ENCODE assay signal across 10 cellular contexts in genomic region chr16:379183-379960, GRCh38. TPM values are rescaled to one million over a fixed set of nuclear protein-coding genes. Genes with fewer than 3 reads are reported as not detected.
A peak's percentile ranks its signal among the peaks of the same experiment; 100 is the strongest.
DNase-seq lines count a peak whose midpoint lies in the region; ATAC-seq, FAIRE-seq and TF ChIP-seq lines count a peak whose summit lies in the region.
"Had no signal": no experiment of that assay in that cellular context is flagged by ENCODE, and none has a peak within 500 bp of the region (broad histone marks: within the 10 kb centered on the region; RNA-seq: fewer than 3 reads in every experiment).

No MANE protein-coding gene starts in this region.

- 85% methylated on average over 15 of the region's 16 CpGs for WGBS in K562 (ENCODE audit: insufficient coverage, low coverage, missing lambda C conversion rate)

- no peak for TF ChIP-seq RAD21 in K562 (CRISPR knock-in tag; conservative IDR thresholded peaks at IDR 0.05 in 1 of 2, IDR thresholded peaks at IDR 0.05 in 1 of 2)

- no peak for TF ChIP-seq CTCF in K562 (IDR thresholded peaks at IDR 0.05 in 2 of 3, conservative IDR thresholded peaks at IDR 0.05 in 1 of 3; ENCODE audit: insufficient read depth in 2 of 3, low read depth in 1 of 3, low read length in 3 of 3)

- in situ Hi-C loops in K562 (cut with MboI), result no loop called here

- H3K9ac ChIP-seq in K562 (ENCODE audit: insufficient read depth in 1 of 2, low read depth in 2 of 2, low read length in 2 of 2), result peak overlapping the region in 1 of 2 experiments; percentile 81; a peak in 2 of 4 replicates
- peak overlapping the region; percentile 24 to 54 for H3K9ac ChIP-seq in mucosa of rectum (ENCODE audit: low read depth in 1 of 2, low read length in 2 of 2)

- ATAC-seq in K562 (no peak), GM19395 (IDR thresholded peaks at IDR 0.05; ENCODE audit: unreplicated experiment) (no peak), GM21381 (IDR thresholded peaks at IDR 0.05; ENCODE audit: unreplicated experiment) (no peak), GM21526 (IDR thresholded peaks at IDR 0.05; ENCODE audit: low FRiP score, unreplicated experiment) (no peak)
- ATAC-seq: heart left ventricle had no signal

- FAIRE-seq in K562 (lab: Jason Lieb, UNC), result no peak

- H3K4me2 ChIP-seq in K562 (ENCODE audit: insufficient read depth, low read length), result no peak overlapping the region

- CTCF ChIA-PET in K562 (lab: Yijun Ruan, JAX; ENCODE audit: low intra/inter-chr PET ratio), result no interaction called here

- intact Hi-C loops in K562 (cut with micrococcal nuclease), result no loop called here

- H3K9me3 ChIP-seq in K562 (replicated peaks; ENCODE audit: control insufficient read depth, insufficient read depth, low read depth, low read length), result no peaks in the 10 kb centered on the region
- no peaks in the 10 kb centered on the region for H3K9me3 ChIP-seq in mucosa of rectum (ENCODE audit: control insufficient read depth in 2 of 2, low read length in 2 of 2)
- H3K9me3 ChIP-seq: heart left ventricle had no signal

- no peak for TF ChIP-seq EP300 in K562 (IDR thresholded peaks at IDR 0.05; ENCODE audit: low read length)

- peaks cover 0 to 60% of the 10 kb centered on the region in 2 experiments; a peak in 3 of 5 replicates for H3K4me1 ChIP-seq in K562 (replicated peaks in 1 of 2; ENCODE audit: control insufficient read depth in 2 of 2, insufficient read depth in 2 of 2, low read length in 2 of 2)
- peaks cover 27 to 35% of the 10 kb centered on the region in 2 donors for H3K4me1 ChIP-seq in mucosa of rectum (ENCODE audit: control insufficient read depth in 2 of 2, insufficient read depth in 2 of 2, low read length in 2 of 2)

- TF ChIP-seq POLR2A in K562 (conservative IDR thresholded peaks at IDR 0.05), result no peak

- H3K27ac ChIP-seq in K562 (ENCODE audit: extremely low read depth, low read depth, low read length) (no peak overlapping the region), mucosa of rectum (ENCODE audit: low read depth in 2 of 2, low read length in 2 of 2) (peak overlapping the region; percentile 34 to 65)

- H3K4me3 ChIP-seq in K562, result no peak overlapping the region
- peak overlapping the region; percentile 26 to 31 for H3K4me3 ChIP-seq in mucosa of rectum (ENCODE audit: low read length in 2 of 2)

- POLR2A ChIA-PET in K562 (lab: Yijun Ruan, JAX), result interaction anchor here (0.6 to 1.5 kb wide), 2 partner anchors 9 kb away, joined by 3 to 8 read pairs; partner anchors contain the start of gene MRPL28

- H2AFZ ChIP-seq in K562 (ENCODE audit: low read depth, low read length), result no peak overlapping the region

- H4K20me1 ChIP-seq in K562 (replicated peaks; ENCODE audit: control insufficient read depth, insufficient read depth, low read length), result no peaks in the 10 kb centered on the region

- H3K27me3 ChIP-seq in K562 (ENCODE audit: control insufficient read depth in 2 of 2, insufficient read depth in 2 of 2, low read length in 2 of 2) (no peaks in the 10 kb centered on the region), mucosa of rectum (ENCODE audit: control insufficient read depth in 2 of 2, insufficient read depth in 2 of 2, low read length in 2 of 2) (no peaks in the 10 kb centered on the region)
- H3K27me3 ChIP-seq: heart left ventricle had no signal

- no TSS peak for BruUV-seq in K562 (replicated peaks; lab: Mats Ljungman, UMichigan)

- peaks cover 33% of the 10 kb centered on the region for H3K79me2 ChIP-seq in K562 (ENCODE audit: control insufficient read depth, insufficient read depth, low read length)

- DNase-seq in ELF-1 (ENCODE audit: low read depth, low spot score), result peak; percentile 83
- DNase-seq in NCI-H187 (lab: John Stamatoyannopoulos, UW), result peak; percentile 94 to 96
- no peak for DNase-seq in K562 (ENCODE audit: extremely low read depth in 1 of 4, low spot score in 3 of 4)
- no peak for DNase-seq in RKO (ENCODE audit: low spot score)
- DNase-seq: KBM-7 had no signal

- H3K36me3 ChIP-seq in K562 (ENCODE audit: control insufficient read depth, insufficient read depth, low read length) (peaks cover 31% of the 10 kb centered on the region; the same call in 2 of the 3 replicates), mucosa of rectum (ENCODE audit: control insufficient read depth in 2 of 2, insufficient read depth in 2 of 2, low read length in 2 of 2) (peaks cover 14 to 30% of the 10 kb centered on the region in 2 donors)

- H3K9me1 ChIP-seq in K562 (ENCODE audit: control insufficient read depth, insufficient read depth, low read length), result no peaks in the 10 kb centered on the region

RNA-seq across cellular contexts. Expression of gene PGAP6, which starts 2.4 kb away (rescaled TPM):
- 56.2 and 231 TPM in 2 replicates for total RNA-seq in K562 (2011; cell fraction: chromatin; rRNA removed; ENCODE audit: low replicate concordance)
- total RNA-seq in K562 (2011; cell fraction: nucleolus; rRNA removed), result 229 and 238 TPM in 2 replicates
- total RNA-seq in K562 (2011; cell fraction: nucleoplasm; rRNA removed), result 112 and 118 TPM in 2 replicates
- total RNA-seq in K562 (2014; rRNA removed) (43.4 and 66.6 TPM in 2 replicates), K562 (2014; rRNA removed; fragmentation: Illumina TruSeq; extraction: Trizol) (3.8 and 8.9 TPM in 2 replicates), K562 (2015; rRNA removed; fragmentation: Illumina TruSeq; extraction: Trizol) (35.9 and 39.3 TPM in 2 replicates), K562 (2021) (49.8 and 50.2 TPM in 2 replicates)
- polyA plus RNA-seq in K562 (2011; rRNA removed) (41.7 and 73.2 TPM in 2 replicates), K562 (2014; fragmentation: Illumina TruSeq; extraction: Trizol) (20.0 and 53.1 TPM in 2 replicates), K562 (2014; fragmentation: Nextera tagmentation; extraction: Ambion mirVana) (1 to 10 TPM in 1 of 2 experiments, under 1 TPM in 1; 0.45 to 1.3 TPM), K562 (2014; rRNA removed) (46.2 and 50.1 TPM in 2 replicates)
- 113 and 177 TPM in 2 replicates for polyA plus RNA-seq in K562 (2011; cell fraction: cytosol; rRNA removed)
- polyA plus RNA-seq in K562 (2011; cell fraction: nucleus; rRNA removed), result 157 and 271 TPM in 2 replicates
- polyA plus RNA-seq in K562 (2012), result 62.5 and 85.8 TPM in 2 replicates
- polyA minus RNA-seq in K562 (2011; rRNA and poly(A)+ RNA removed), result 25.0 and 47.0 TPM in 2 replicates
- polyA minus RNA-seq in K562 (2011; cell fraction: cytosol; rRNA and poly(A)+ RNA removed), result 43.0 and 54.1 TPM in 2 replicates
- polyA minus RNA-seq in K562 (2011; cell fraction: nucleus; rRNA and poly(A)+ RNA removed), result 40.1 and 42.9 TPM in 2 replicates

RNA-seq across cellular contexts. Expression of gene MRPL28, which starts 9.0 kb away (rescaled TPM):
- total RNA-seq in K562 (2011; cell fraction: chromatin; rRNA removed; ENCODE audit: low replicate concordance), result 23.4 and 64.3 TPM in 2 replicates
- 75.9 and 80.4 TPM in 2 replicates for total RNA-seq in K562 (2011; cell fraction: nucleolus; rRNA removed)
- 40.5 and 50.3 TPM in 2 replicates for total RNA-seq in K562 (2011; cell fraction: nucleoplasm; rRNA removed)
- total RNA-seq in K562 (2014; rRNA removed), result 323 and 344 TPM in 2 replicates
- 54.8 and 63.1 TPM in 2 replicates for total RNA-seq in K562 (2014; rRNA removed; fragmentation: Illumina TruSeq; extraction: Trizol)
- total RNA-seq in K562 (2015; rRNA removed; fragmentation: Illumina TruSeq; extraction: Trizol), result 157 and 167 TPM in 2 replicates
- 175 and 183 TPM in 2 replicates for total RNA-seq in K562 (2021)
- 152 and 181 TPM in 2 replicates for polyA plus RNA-seq in K562 (2011; rRNA removed)
- polyA plus RNA-seq in K562 (2011; cell fraction: cytosol; rRNA removed), result 215 and 452 TPM in 2 replicates
- polyA plus RNA-seq in K562 (2011; cell fraction: nucleus; rRNA removed), result 114 and 165 TPM in 2 replicates
- polyA plus RNA-seq in K562 (2012), result 108 and 172 TPM in 2 replicates
- 219 and 232 TPM in 2 replicates for polyA plus RNA-seq in K562 (2014; fragmentation: Illumina TruSeq; extraction: Trizol)
- 10 to 100 TPM in 1 of 2 experiments, 1 to 10 TPM in 1; 2.5 to 22.9 TPM for polyA plus RNA-seq in K562 (2014; fragmentation: Nextera tagmentation; extraction: Ambion mirVana)
- polyA plus RNA-seq in K562 (2014; rRNA removed), result 306 and 314 TPM in 2 replicates
- polyA minus RNA-seq in K562 (2011; rRNA and poly(A)+ RNA removed), result 49.7 and 74.3 TPM in 2 replicates
- 48.1 and 65.9 TPM in 2 replicates for polyA minus RNA-seq in K562 (2011; cell fraction: cytosol; rRNA and poly(A)+ RNA removed)
- polyA minus RNA-seq in K562 (2011; cell fraction: nucleus; rRNA and poly(A)+ RNA removed), result 23.4 and 31.5 TPM in 2 replicates

RNA-seq across cellular contexts. Expression of gene NME4, which starts 17.6 kb away (rescaled TPM):
- total RNA-seq in K562 (2011; cell fraction: chromatin; rRNA removed; ENCODE audit: low replicate concordance), result 39.0 and 108 TPM in 2 replicates
- 83.4 and 88.0 TPM in 2 replicates for total RNA-seq in K562 (2011; cell fraction: nucleolus; rRNA removed)
- total RNA-seq in K562 (2011; cell fraction: nucleoplasm; rRNA removed), result 67.1 and 101 TPM in 2 replicates
- 211 and 255 TPM in 2 replicates for total RNA-seq in K562 (2014; rRNA removed)
- 50.2 and 61.5 TPM in 2 replicates for total RNA-seq in K562 (2014; rRNA removed; fragmentation: Illumina TruSeq; extraction: Trizol)
- 145 and 151 TPM in 2 replicates for total RNA-seq in K562 (2015; rRNA removed; fragmentation: Illumina TruSeq; extraction: Trizol)
- 189 and 206 TPM in 2 replicates for total RNA-seq in K562 (2021)
- polyA plus RNA-seq in K562 (2011; rRNA removed), result 139 and 160 TPM in 2 replicates
- 277 and 663 TPM in 2 replicates for polyA plus RNA-seq in K562 (2011; cell fraction: cytosol; rRNA removed)
- polyA plus RNA-seq in K562 (2011; cell fraction: nucleus; rRNA removed), result 165 and 221 TPM in 2 replicates
- polyA plus RNA-seq in K562 (2012), result 211 and 279 TPM in 2 replicates
- polyA plus RNA-seq in K562 (2014; fragmentation: Illumina TruSeq; extraction: Trizol), result 135 and 223 TPM in 2 replicates
- polyA plus RNA-seq in K562 (2014; fragmentation: Nextera tagmentation; extraction: Ambion mirVana), result 10 to 100 TPM; 15.4 to 17.5 TPM
- 264 and 339 TPM in 2 replicates for polyA plus RNA-seq in K562 (2014; rRNA removed)
- polyA minus RNA-seq in K562 (2011; rRNA and poly(A)+ RNA removed), result 23.2 and 37.8 TPM in 2 replicates
- polyA minus RNA-seq in K562 (2011; cell fraction: cytosol; rRNA and poly(A)+ RNA removed), result 60.9 and 70.8 TPM in 2 replicates
- polyA minus RNA-seq in K562 (2011; cell fraction: nucleus; rRNA and poly(A)+ RNA removed), result 32.2 and 35.7 TPM in 2 replicates

RNA-seq across cellular contexts. Expression of gene DECR2, which starts 22.3 kb away (rescaled TPM):
- total RNA-seq in K562 (2011; cell fraction: chromatin; rRNA removed; ENCODE audit: low replicate concordance), result 27.0 and 84.4 TPM in 2 replicates
- total RNA-seq in K562 (2011; cell fraction: nucleolus; rRNA removed), result 49.9 and 50.8 TPM in 2 replicates
- total RNA-seq in K562 (2011; cell fraction: nucleoplasm; rRNA removed), result 40.5 and 41.6 TPM in 2 replicates
- total RNA-seq in K562 (2014; rRNA removed), result 16.8 and 18.4 TPM in 2 replicates
- 3.2 and 5.6 TPM in 2 replicates for total RNA-seq in K562 (2014; rRNA removed; fragmentation: Illumina TruSeq; extraction: Trizol)
- 10.3 and 10.6 TPM in 2 replicates for total RNA-seq in K562 (2015; rRNA removed; fragmentation: Illumina TruSeq; extraction: Trizol)
- total RNA-seq in K562 (2021), result 22.9 and 23.1 TPM in 2 replicates
- 13.9 and 21.6 TPM in 2 replicates for polyA plus RNA-seq in K562 (2011; rRNA removed)
- 22.5 and 45.9 TPM in 2 replicates for polyA plus RNA-seq in K562 (2011; cell fraction: cytosol; rRNA removed)
- polyA plus RNA-seq in K562 (2011; cell fraction: nucleus; rRNA removed), result 71.0 and 103 TPM in 2 replicates
- 18.3 and 22.5 TPM in 2 replicates for polyA plus RNA-seq in K562 (2012)
- polyA plus RNA-seq in K562 (2014; fragmentation: Illumina TruSeq; extraction: Trizol), result 6.9 and 13.4 TPM in 2 replicates
- 1 to 10 TPM; 1.0 to 2.1 TPM for polyA plus RNA-seq in K562 (2014; fragmentation: Nextera tagmentation; extraction: Ambion mirVana)
- 31.9 and 33.1 TPM in 2 replicates for polyA plus RNA-seq in K562 (2014; rRNA removed)
- polyA minus RNA-seq in K562 (2011; rRNA and poly(A)+ RNA removed), result 1.9 and 3.6 TPM in 2 replicates
- polyA minus RNA-seq in K562 (2011; cell fraction: cytosol; rRNA and poly(A)+ RNA removed), result 7.8 and 10.6 TPM in 2 replicates
- polyA minus RNA-seq in K562 (2011; cell fraction: nucleus; rRNA and poly(A)+ RNA removed), result 10.1 and 11.2 TPM in 2 replicates

RNA-seq across cellular contexts. Expression of gene AXIN1, which starts 26.8 kb away (rescaled TPM):
- 41.5 and 88.6 TPM in 2 replicates for total RNA-seq in K562 (2011; cell fraction: chromatin; rRNA removed; ENCODE audit: low replicate concordance)
- total RNA-seq in K562 (2011; cell fraction: nucleolus; rRNA removed), result 39.7 and 42.5 TPM in 2 replicates
- total RNA-seq in K562 (2011; cell fraction: nucleoplasm; rRNA removed), result 23.8 and 31.0 TPM in 2 replicates
- total RNA-seq in K562 (2014; rRNA removed) (53.9 and 65.3 TPM in 2 replicates), K562 (2014; rRNA removed; fragmentation: Illumina TruSeq; extraction: Trizol) (13.1 and 16.0 TPM in 2 replicates), K562 (2015; rRNA removed; fragmentation: Illumina TruSeq; extraction: Trizol) (28.1 and 28.6 TPM in 2 replicates), K562 (2021) (49.9 and 58.0 TPM in 2 replicates)
- polyA plus RNA-seq in K562 (2011; rRNA removed) (7.4 and 13.0 TPM in 2 replicates), K562 (2014; fragmentation: Illumina TruSeq; extraction: Trizol) (25.9 and 36.3 TPM in 2 replicates), K562 (2014; fragmentation: Nextera tagmentation; extraction: Ambion mirVana) (under 1 TPM; 0.42 to 0.77 TPM), K562 (2014; rRNA removed) (36.8 and 40.5 TPM in 2 replicates)
- polyA plus RNA-seq in K562 (2011; cell fraction: cytosol; rRNA removed), result 13.6 and 26.9 TPM in 2 replicates
- 20.6 and 36.7 TPM in 2 replicates for polyA plus RNA-seq in K562 (2011; cell fraction: nucleus; rRNA removed)
- polyA plus RNA-seq in K562 (2012), result 26.0 and 33.9 TPM in 2 replicates
- 9.0 and 13.1 TPM in 2 replicates for polyA minus RNA-seq in K562 (2011; rRNA and poly(A)+ RNA removed)
- polyA minus RNA-seq in K562 (2011; cell fraction: cytosol; rRNA and poly(A)+ RNA removed), result 16.1 and 34.2 TPM in 2 replicates
- 14.3 and 14.4 TPM in 2 replicates for polyA minus RNA-seq in K562 (2011; cell fraction: nucleus; rRNA and poly(A)+ RNA removed)

Comparison
In these comparisons a context has a peak if more than half of its experiments do, and no peak if none do; other contexts are left out.
1. DNase-seq: peak in ELF-1 (single experiment) and NCI-H187 (2 of 2); none in K562 (0 of 4) and RKO (single experiment).